ENCODE assay signal across 11 cellular contexts in genomic region chr3:23421811-23422510, GRCh38.
DNase-seq lines count a peak whose midpoint lies in the region; ATAC-seq and FAIRE-seq lines count a peak whose summit lies in the region.
"Had no signal": no experiment of that assay in that cellular context is flagged by ENCODE, and none has a peak within 500 bp of the region (broad histone marks: within the 10 kb centered on the region; RNA-seq: fewer than 3 reads in every experiment).

No MANE protein-coding gene starts in this region.

- no peak for FAIRE-seq in urothelium cell line (lab: Jason Lieb, UNC)
- FAIRE-seq: frontal cortex had no signal

- H3K27me3 Mint-ChIP-seq in activated naive CD8-positive, alpha-beta T cell treated with anti-CD3 and anti-CD28 coated beads, Interleukin-2, amount 50 U/mL, for 24 hours: no peaks in the 10 kb centered on the region

- peaks cover 20% of the 10 kb centered on the region for H3K9me3 Mint-ChIP-seq in activated naive CD8-positive, alpha-beta T cell treated with anti-CD3 and anti-CD28 coated beads, Interleukin-2, amount 50 U/mL, for 24 hours

- no peak overlapping the region for H3K4me3 Mint-ChIP-seq in activated naive CD8-positive, alpha-beta T cell treated with anti-CD3 and anti-CD28 coated beads, Interleukin-2, amount 50 U/mL, for 24 hours

- peaks cover 4% of the 10 kb centered on the region for H3K36me3 Mint-ChIP-seq in activated naive CD8-positive, alpha-beta T cell treated with anti-CD3 and anti-CD28 coated beads, Interleukin-2, amount 50 U/mL, for 24 hours (ENCODE audit: low read depth)

- DNase-seq in renal cortical epithelial cell (ENCODE audit: low read depth): peak; percentile 19
- DNase-seq in NCI-H2196 (lab: John Stamatoyannopoulos, UW; ENCODE audit: unreplicated experiment): no peak
- no peak for DNase-seq in activated naive CD8-positive, alpha-beta T cell treated with anti-CD3 and anti-CD28 coated beads, Interleukin-2, amount 50 U/mL, for 24 hours
- DNase-seq in urothelium cell line (ENCODE audit: low spot score): no peak
- DNase-seq: stimulated activated CD4-positive, alpha-beta T cell treated with anti-CD3 and anti-CD28 coated beads, Interleukin-1b, Interleukin-23, amount 100 ng/mL, for 48 hours had no signal

- ATAC-seq in GM19351 (IDR thresholded peaks at IDR 0.05; ENCODE audit: unreplicated experiment) (peak; percentile 38), HG02642 (IDR thresholded peaks at IDR 0.05; ENCODE audit: poor library complexity, unreplicated experiment) (peak; percentile 40), HG03457 (IDR thresholded peaks at IDR 0.05; ENCODE audit: unreplicated experiment) (peak; percentile 14)
- ATAC-seq in activated naive CD8-positive, alpha-beta T cell treated with anti-CD3 and anti-CD28 coated beads, Interleukin-2, amount 50 U/mL, for 24 hours: no peak
- ATAC-seq: left lobe of liver, Right ventricle myocardium inferior had no signal

- H3K27ac Mint-ChIP-seq in activated naive CD8-positive, alpha-beta T cell treated with anti-CD3 and anti-CD28 coated beads, Interleukin-2, amount 50 U/mL, for 24 hours: no peak overlapping the region

- H3K4me1 Mint-ChIP-seq in activated naive CD8-positive, alpha-beta T cell treated with anti-CD3 and anti-CD28 coated beads, Interleukin-2, amount 50 U/mL, for 24 hours: peaks cover 9% of the 10 kb centered on the region
